In the genomic region with DNA sequence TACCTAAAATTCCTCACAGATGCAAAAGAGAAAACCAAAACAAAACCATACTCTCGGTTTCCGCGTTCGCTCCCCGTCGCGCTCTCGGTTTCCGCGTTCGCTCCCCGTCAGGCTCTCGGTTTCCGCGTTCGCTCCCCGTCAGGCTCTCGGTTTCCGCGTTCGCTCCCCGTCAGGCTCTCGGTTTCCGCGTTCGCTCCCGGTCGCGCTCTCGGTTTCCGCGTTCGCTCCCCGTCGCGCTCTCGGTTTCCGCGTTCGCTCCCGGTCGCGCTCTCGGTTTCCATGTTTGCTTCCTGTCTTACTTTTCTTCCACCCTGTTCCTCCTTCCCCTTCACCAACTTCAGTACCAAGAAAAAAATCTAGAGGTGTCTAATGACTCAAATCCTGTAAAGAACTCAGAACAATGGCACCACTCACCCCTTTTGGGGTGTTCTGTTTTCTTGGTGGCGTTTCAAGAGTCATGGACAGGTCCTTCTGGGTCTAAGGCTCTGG, we compare ENCODE assay signal across 8 cellular contexts. TPM values are rescaled to one million over a fixed set of nuclear protein-coding genes. Genes with fewer than 3 reads are reported as not detected.
DNase-seq lines count a peak whose midpoint lies in the region; ATAC-seq and TF ChIP-seq lines count a peak whose summit lies in the region.
"Not testable (repeated sequence)": the region's sequence is repeated elsewhere in the genome, so short reads cannot be mapped to it uniquely, and the experiment has no call there.

No MANE protein-coding gene starts in this region.

- H3K18ac ChIP-seq in mesendoderm (ENCODE audit: low read length) = not testable (repeated sequence)

- not testable (repeated sequence) for H4K5ac ChIP-seq in mesendoderm (ENCODE audit: low read length)

- not testable (repeated sequence) for H3K79me2 ChIP-seq in PC-9 (ENCODE audit: low read depth); mesendoderm (ENCODE audit: control insufficient read depth, insufficient read depth, low read length)

- not testable (repeated sequence) for H4K20me1 ChIP-seq in PC-9 (ENCODE audit: insufficient read depth)

- 10 to 55% methylated on average over 45 of the region's 45 CpGs for WGBS in heart right ventricle, 2 donors
- WGBS in mesendoderm (ENCODE audit: extremely low coverage, insufficient coverage, low lambda C conversion rate) = no CpG with 5 or more reads among the region's 45 CpGs
- WGBS in psoas muscle, 3 donors = 7 to 37% (median 7%) methylated on average over 38 to 45 of the region's 45 CpGs

- not testable (repeated sequence) for H3K36me3 ChIP-seq in CD4-positive, alpha-beta memory T cell (ENCODE audit: insufficient read depth, low read length); PC-9 (ENCODE audit: low read depth); effector memory CD4-positive, alpha-beta T cell (ENCODE audit: control insufficient read depth, insufficient read depth, low read length); heart right ventricle; mesendoderm (ENCODE audit: control insufficient read depth, insufficient read depth, low read length); psoas muscle (ENCODE audit: insufficient read depth in 1 of 2, low read depth in 1 of 2)

- not testable (repeated sequence) for H3K9me3 Mint-ChIP-seq in CD4-positive, alpha-beta memory T cell; activated naive CD4-positive, alpha-beta T cell treated with anti-CD3 and anti-CD28 coated beads, Interleukin-2, amount 10 ng/mL, durations not matched to agents 7 days and 5 days; type B pancreatic cell

- peak overlapping the region; percentile 34 for H3K9ac ChIP-seq in mesendoderm (ENCODE audit: low read length)

- H2AK5ac ChIP-seq in mesendoderm (ENCODE audit: low read length) = not testable (repeated sequence)

- H3K4me2 ChIP-seq in PC-9 (peak overlapping the region; percentile 76), mesendoderm (ENCODE audit: low read length) (peak overlapping the region; percentile 6)

- BruUV-seq in PC-9 (replicated peaks; lab: Mats Ljungman, UMichigan) = not testable (repeated sequence)

- peak overlapping the region; percentile 80 for H3K56ac ChIP-seq in mesendoderm (ENCODE audit: low read length)

- CTCF ChIA-PET in CD4-positive, alpha-beta memory T cell (lab: Charles Lee; ENCODE audit: partially characterized antibody) = interaction anchor here (1.6 to 2.6 kb wide), 2 partner anchors 12 to 57 kb away, joined by 3 to 11 read pairs; no protein-coding TSS in a partner anchor
- CTCF ChIA-PET in PC-9 (lab: Charles Lee); activated naive CD4-positive, alpha-beta T cell treated with anti-CD3 and anti-CD28 coated beads, Interleukin-2, amount 10 ng/mL, durations not matched to agents 7 days and 5 days (lab: Charles Lee): not testable (repeated sequence)

- not testable (repeated sequence) for H3K79me1 ChIP-seq in mesendoderm (ENCODE audit: low read length)

- not testable (repeated sequence) for H2AFZ ChIP-seq in PC-9

- POLR2A ChIA-PET in CD4-positive, alpha-beta memory T cell (lab: Charles Lee; ENCODE audit: partially characterized antibody) = interaction anchor here (0.7 to 1.8 kb wide), 4 partner anchors 10 to 13 kb away, joined by 3 to 24 read pairs (median 4); a partner anchor contains a TSS
- POLR2A ChIA-PET in PC-9 (lab: Charles Lee; ENCODE audit: unreplicated experiment) = interaction anchor here (0.6 kb wide), 1 partner anchor 18 kb away, joined by 4 read pairs; no protein-coding TSS in a partner anchor

- H3K27ac ChIP-seq in CD4-positive, alpha-beta memory T cell (ENCODE audit: low read depth, low read length) = peak overlapping the region; percentile 45
- H3K27ac ChIP-seq in PC-9 (peak overlapping the region; percentile 98), heart right ventricle (peak overlapping the region in 4 of 10 donors; percentile 7 to 58 (median 32))
- peak overlapping the region; percentile 49 for H3K27ac ChIP-seq in effector memory CD4-positive, alpha-beta T cell (ENCODE audit: insufficient read depth, low read length, poor library complexity, severe bottlenecking)
- not testable (repeated sequence) for H3K27ac ChIP-seq in mesendoderm (ENCODE audit: low read depth, low read length); psoas muscle

- ATAC-seq in heart right ventricle, psoas muscle: not testable (repeated sequence)

- not testable (repeated sequence) for H4K8ac ChIP-seq in mesendoderm (ENCODE audit: low read depth, low read length)

- H3K23ac ChIP-seq in mesendoderm (ENCODE audit: low read length) = not testable (repeated sequence)

- TF ChIP-seq CTCF in PC-9 (conservative IDR thresholded peaks at IDR 0.05); heart right ventricle (IDR thresholded peaks at IDR 0.05); psoas muscle (IDR thresholded peaks at IDR 0.05); type B pancreatic cell (conservative IDR thresholded peaks at IDR 0.05): not testable (repeated sequence)

- H3K27me3 Mint-ChIP-seq in CD4-positive, alpha-beta memory T cell = not testable (repeated sequence)
- H3K27me3 Mint-ChIP-seq in activated naive CD4-positive, alpha-beta T cell treated with anti-CD3 and anti-CD28 coated beads, Interleukin-2, amount 10 ng/mL, durations not matched to agents 7 days and 5 days = peaks cover 25% of the 10 kb centered on the region
- H3K27me3 Mint-ChIP-seq in type B pancreatic cell = peaks cover 42% of the 10 kb centered on the region

- not testable (repeated sequence) for H3K27me3 ChIP-seq in CD4-positive, alpha-beta memory T cell (ENCODE audit: insufficient read depth, low read length); PC-9 (ENCODE audit: insufficient read depth, low read depth); effector memory CD4-positive, alpha-beta T cell (replicated peaks; ENCODE audit: control insufficient read depth, insufficient read depth, low read length, poor library complexity, severe bottlenecking); mesendoderm (ENCODE audit: insufficient read depth, low read length, poor library complexity)
- H3K27me3 ChIP-seq in heart right ventricle = peaks cover 0 to 23% (median 5%) of the 10 kb centered on the region in 7 donors
- H3K27me3 ChIP-seq in psoas muscle (ENCODE audit: insufficient read depth in 3 of 3, low read length in 2 of 3) = peaks cover 0 to 51% (median 2%) of the 10 kb centered on the region in 3 donors

- peak overlapping the region; percentile 54 to 98 (median 94) for H3K27ac Mint-ChIP-seq in CD4-positive, alpha-beta memory T cell
- H3K27ac Mint-ChIP-seq in activated naive CD4-positive, alpha-beta T cell treated with anti-CD3 and anti-CD28 coated beads, Interleukin-2, amount 10 ng/mL, durations not matched to agents 7 days and 5 days = peak overlapping the region; percentile 71
- H3K27ac Mint-ChIP-seq in type B pancreatic cell = peak overlapping the region; percentile 92

- not testable (repeated sequence) for H3K9me3 ChIP-seq in CD4-positive, alpha-beta memory T cell (ENCODE audit: control insufficient read depth in 1 of 2, low read length in 2 of 2); PC-9 (ENCODE audit: insufficient read depth, low read depth); effector memory CD4-positive, alpha-beta T cell (ENCODE audit: control insufficient read depth, low read length); heart right ventricle; psoas muscle

- peak overlapping the region; percentile 86 to 99 (median 92) for H3K4me3 Mint-ChIP-seq in CD4-positive, alpha-beta memory T cell
- peak overlapping the region; percentile 80 for H3K4me3 Mint-ChIP-seq in activated naive CD4-positive, alpha-beta T cell treated with anti-CD3 and anti-CD28 coated beads, Interleukin-2, amount 10 ng/mL, durations not matched to agents 7 days and 5 days
- peak overlapping the region; percentile 78 for H3K4me3 Mint-ChIP-seq in type B pancreatic cell

- not testable (repeated sequence) for H2BK120ac ChIP-seq in mesendoderm (ENCODE audit: low read depth, low read length)

- peak in 1 of 5 donors; percentile 20 for DNase-seq in CD4-positive, alpha-beta memory T cell
- DNase-seq in PC-9; heart right ventricle; mesendoderm; psoas muscle; type B pancreatic cell (ENCODE audit: extremely low spot score, unreplicated experiment): not testable (repeated sequence)
- DNase-seq in activated naive CD4-positive, alpha-beta T cell treated with anti-CD3 and anti-CD28 coated beads, Interleukin-2, amount 10 ng/mL, durations not matched to agents 7 days and 5 days = peak; percentile 51
- peak in 1 of 3 donors; percentile 19 for DNase-seq in effector memory CD4-positive, alpha-beta T cell

- intact Hi-C loops in CD4-positive, alpha-beta memory T cell (cut with micrococcal nuclease) = loop anchor here (1.0 kb wide), 1 partner anchor 12 kb away; a partner anchor contains a TSS
- intact Hi-C loops in PC-9 (cut with micrococcal nuclease; ENCODE audit: unreplicated experiment) = loop anchor here (2.0 kb wide), 1 partner anchor 61 kb away; no protein-coding TSS in a partner anchor
- intact Hi-C loops in heart right ventricle (cut with DNase I); psoas muscle (cut with DNase I): not testable (repeated sequence)

- H3F3A ChIP-seq in PC-9 (ENCODE audit: insufficient read depth, low read depth) = peaks cover 23% of the 10 kb centered on the region

- peak overlapping the region; percentile 1 to 49 for H3K4me3 ChIP-seq in CD4-positive, alpha-beta memory T cell (ENCODE audit: low read length in 2 of 2)
- H3K4me3 ChIP-seq in PC-9 (peak overlapping the region; percentile 46; the same call in 1 of the 2 replicates), heart right ventricle (peak overlapping the region; percentile 18 to 60 (median 48)), mesendoderm (ENCODE audit: low read length) (peak overlapping the region; percentile 22), psoas muscle (peak overlapping the region; percentile 60)
- H3K4me3 ChIP-seq in effector memory CD4-positive, alpha-beta T cell (ENCODE audit: insufficient read depth, low read depth, low read length, poor library complexity, severe bottlenecking) = peak overlapping the region; percentile 48

- not testable (repeated sequence) for H3K36me3 Mint-ChIP-seq in CD4-positive, alpha-beta memory T cell; activated naive CD4-positive, alpha-beta T cell treated with anti-CD3 and anti-CD28 coated beads, Interleukin-2, amount 10 ng/mL, durations not matched to agents 7 days and 5 days; type B pancreatic cell

- H3K4me1 Mint-ChIP-seq in CD4-positive, alpha-beta memory T cell = peaks cover 5 to 32% (median 20%) of the 10 kb centered on the region in 4 donors
- H3K4me1 Mint-ChIP-seq in activated naive CD4-positive, alpha-beta T cell treated with anti-CD3 and anti-CD28 coated beads, Interleukin-2, amount 10 ng/mL, durations not matched to agents 7 days and 5 days = peaks cover 16% of the 10 kb centered on the region
- H3K4me1 Mint-ChIP-seq in type B pancreatic cell (ENCODE audit: unreplicated experiment) = not testable (repeated sequence)

- H2BK15ac ChIP-seq in mesendoderm (replicated peaks; ENCODE audit: low read depth) = not testable (repeated sequence)

- H3K9me2 ChIP-seq in PC-9 (ENCODE audit: insufficient read depth) = not testable (repeated sequence)

- H3K4me1 ChIP-seq in CD4-positive, alpha-beta memory T cell (ENCODE audit: insufficient read depth, low read length); effector memory CD4-positive, alpha-beta T cell (ENCODE audit: control insufficient read depth, insufficient read depth, low read length, poor library complexity, severe bottlenecking); heart right ventricle; mesendoderm (ENCODE audit: control insufficient read depth, low read depth, low read length); psoas muscle: not testable (repeated sequence)
- H3K4me1 ChIP-seq in PC-9 (replicated peaks; ENCODE audit: insufficient read depth) = peaks cover 27% of the 10 kb centered on the region

- H3K4ac ChIP-seq in mesendoderm (ENCODE audit: low read depth, low read length) = not testable (repeated sequence)

- not testable (repeated sequence) for H2BK5ac ChIP-seq in mesendoderm (ENCODE audit: low read length)

RNA-seq across cellular contexts. Expression of a gene that starts 12.6 kb away (rescaled TPM):
- total RNA-seq in CD4-positive, alpha-beta memory T cell = 10 to 100 TPM; 17.1 to 19.0 TPM
- 10 to 100 TPM; 18.7 to 20.9 TPM for polyA plus RNA-seq in CD4-positive, alpha-beta memory T cell
- total RNA-seq in PC-9 (2021) = 24.9 and 27.7 TPM in 2 replicates
- 1 to 10 TPM; 1.5 to 6.4 (median 2.0) TPM for total RNA-seq in heart right ventricle
- polyA plus RNA-seq in heart right ventricle = 1 to 10 TPM; 2.7 to 3.2 TPM
- 41.6 TPM for polyA plus RNA-seq in mesendoderm (2013, experiment 1 of 2)
- 41.5 TPM for polyA plus RNA-seq in mesendoderm (2013, experiment 2 of 2)
- 1 to 10 TPM in 2 of 4 donors, under 1 TPM in 2; 0.79 to 1.8 (median 1.1) TPM for total RNA-seq in psoas muscle
- polyA plus RNA-seq in psoas muscle = 1 to 10 TPM; 1.3 to 3.3 (median 2.1) TPM
- 21.2 and 29.7 TPM in 2 replicates for total RNA-seq in type B pancreatic cell (ENCODE audit: low replicate concordance)

RNA-seq across cellular contexts. Expression of a gene that starts 31.8 kb away (rescaled TPM):
- 10 to 100 TPM; 47.3 to 49.2 TPM for total RNA-seq in CD4-positive, alpha-beta memory T cell
- polyA plus RNA-seq in CD4-positive, alpha-beta memory T cell = 10 to 100 TPM in 1 of 2 donors, 1 to 10 TPM in 1; 4.9 to 40.0 TPM
- total RNA-seq in PC-9 (2021) (0.98 TPM in 1 of 2 replicates, not detected in the other), heart right ventricle (1 to 10 TPM in 2 of 10 donors, under 1 TPM in 8; 0.19 to 4.1 (median 0.82) TPM), psoas muscle (under 1 TPM; 0.34 to 0.60 (median 0.41) TPM), type B pancreatic cell (ENCODE audit: low replicate concordance) (0.24 and 0.33 TPM in 2 replicates)
- polyA plus RNA-seq in heart right ventricle (under 1 TPM; 0.35 to 0.88 TPM), psoas muscle (under 1 TPM; 0.08 to 0.14 (median 0.13) TPM)
- polyA plus RNA-seq in mesendoderm (2013, experiment 1 of 2) = not detected
- polyA plus RNA-seq in mesendoderm (2013, experiment 2 of 2) = not detected

RNA-seq across cellular contexts. Expression of a gene that starts 47.9 kb away (rescaled TPM):
- 1 to 10 TPM; 1.3 to 1.6 TPM for total RNA-seq in CD4-positive, alpha-beta memory T cell
- polyA plus RNA-seq in CD4-positive, alpha-beta memory T cell = 1 to 10 TPM; 1.2 to 1.3 TPM
- total RNA-seq in PC-9 (2021) (12.5 and 12.6 TPM in 2 replicates), heart right ventricle (1 to 10 TPM; 1.2 to 3.1 (median 2.4) TPM), psoas muscle (1 to 10 TPM; 1.3 to 2.2 (median 1.6) TPM), type B pancreatic cell (ENCODE audit: low replicate concordance) (16.2 and 18.8 TPM in 2 replicates)
- polyA plus RNA-seq in heart right ventricle (1 to 10 TPM; 2.9 to 3.5 TPM), psoas muscle (1 to 10 TPM; 1.7 to 6.8 (median 6.1) TPM)
- polyA plus RNA-seq in mesendoderm (2013, experiment 1 of 2) = 1.2 TPM
- 1.6 TPM for polyA plus RNA-seq in mesendoderm (2013, experiment 2 of 2)

RNA-seq across cellular contexts. Expression of a gene that starts 55.3 kb away (rescaled TPM):
- total RNA-seq in CD4-positive, alpha-beta memory T cell = under 1 TPM; 0.06 to 0.15 TPM
- polyA plus RNA-seq in CD4-positive, alpha-beta memory T cell = not detected
- total RNA-seq in PC-9 (2021) (30.8 and 38.9 TPM in 2 replicates), heart right ventricle (10 to 100 TPM in 1 of 10 donors, 1 to 10 TPM in 9; 1.1 to 29.5 (median 2.6) TPM), psoas muscle (1 to 10 TPM; 1.3 to 4.7 (median 3.4) TPM), type B pancreatic cell (ENCODE audit: low replicate concordance) (1.1 and 2.0 TPM in 2 replicates)
- polyA plus RNA-seq in heart right ventricle (1 to 10 TPM; 3.5 to 4.0 TPM), psoas muscle (1 to 10 TPM in 1 of 3 donors, under 1 TPM in 2; 0.69 to 2.0 (median 0.75) TPM)
- 0.17 TPM for polyA plus RNA-seq in mesendoderm (2013, experiment 1 of 2)
- polyA plus RNA-seq in mesendoderm (2013, experiment 2 of 2) = 0.21 TPM

Comparison
In these comparisons a context has a peak if more than half of its experiments do, and no peak if none do; other contexts are left out.
1. RNA of a gene that starts 31.8 kb away (total RNA-seq): 47.3 to 49.2 TPM in CD4-positive, alpha-beta memory T cell; 0.19 to 4.1 TPM in heart right ventricle, 0.34 to 0.60 TPM in psoas muscle, 0.24 to 0.33 TPM in type B pancreatic cell and 0.98 TPM in PC-9; every median in the first group is over 4 times any median in the second.
2. Peak in every context shown above with its lines, with median percentiles within 50 percentile points of each other: H3K4me3 ChIP-seq, H3K27ac Mint-ChIP-seq and H3K4me3 Mint-ChIP-seq.